ENCODE assay signal across 8 cellular contexts in genomic region chr2:8477511-8478132, GRCh38.
DNase-seq lines count a peak whose midpoint lies in the region; ATAC-seq lines count a peak whose summit lies in the region.

No MANE protein-coding gene starts in this region.

- ATAC-seq in GM18861 (IDR thresholded peaks at IDR 0.05; ENCODE audit: unreplicated experiment), result peak; percentile 45
- ATAC-seq in HG03045 (IDR thresholded peaks at IDR 0.05; ENCODE audit: unreplicated experiment), result peak; percentile 43

- DNase-seq in A172 (ENCODE audit: low spot score) (peak; percentile 18), SK-MEL-5 (ENCODE audit: low read depth, low spot score) (peak; percentile 53), medulla oblongata (ENCODE audit: extremely low spot score) (peak; percentile 63), DMS53 treated with DMSO at 0.1 percent for 48 hours (lab: John Stamatoyannopoulos, UW; ENCODE audit: unreplicated experiment) (no peak), NCI-H187 (lab: John Stamatoyannopoulos, UW) (no peak), cardiac septum (ENCODE audit: low spot score) (no peak)

- in situ Hi-C loops in SK-MEL-5 (cut with HindIII; ENCODE audit: low pct_unique_long_range_greater_than_20kb, low sequenced_read_pairs), result no loop called here

- intact Hi-C loops in cardiac septum (cut with DNase I), result loop anchor here (5.0 kb wide), 1 partner anchor 200 kb away; no protein-coding TSS in a partner anchor

Comparison
In these comparisons a context has a peak if more than half of its experiments do, and no peak if none do; other contexts are left out.
1. DNase-seq: peak in A172 (single experiment), SK-MEL-5 (single experiment) and medulla oblongata (single experiment); none in DMS53 treated with DMSO at 0.1 percent for 48 hours (single experiment), NCI-H187 (0 of 2) and cardiac septum (single experiment).